ENCODE assay signal across 22 cellular contexts in genomic region chr5:65530904-65531303, GRCh38. TPM values are rescaled to one million over a fixed set of nuclear protein-coding genes. Genes with fewer than 3 reads are reported as not detected.
DNase-seq lines count a peak whose midpoint lies in the region; ATAC-seq, FAIRE-seq and TF ChIP-seq lines count a peak whose summit lies in the region.
"Had no signal": no experiment of that assay in that cellular context is flagged by ENCODE, and none has a peak within 500 bp of the region (broad histone marks: within the 10 kb centered on the region; RNA-seq: fewer than 3 reads in every experiment).

No MANE protein-coding gene starts in this region.

- peaks cover 5% of the 10 kb centered on the region for H3K4me1 Mint-ChIP-seq in MCF 10A (ENCODE audit: insufficient read depth, unreplicated experiment)
- H3K4me1 Mint-ChIP-seq: B cell had no signal

- 100% methylated on average over 1 of the region's 1 CpG for WGBS in GM12878 (ENCODE audit: insufficient coverage, insufficient replicate concordance, low lambda C conversion rate, missing lambda C conversion rate)

- no peak for DNase-seq in MCF 10A (ENCODE audit: unreplicated experiment)
- no peak for DNase-seq in breast epithelium (ENCODE audit: low spot score in 2 of 2)
- DNase-seq in GM12891 (ENCODE audit: insufficient read length, low spot score) = no peak
- DNase-seq in GM12878 (ENCODE audit: low read depth, low spot score) = no peak
- peak; percentile 50 for DNase-seq in osteoblast (ENCODE audit: insufficient read length, low spot score, missing footprints)
- no peak for DNase-seq in amniotic stem cell (lab: John Stamatoyannopoulos, UW)
- DNase-seq: AML-193; Caco-2; Calu3; CD4-positive, alpha-beta T cell; CD8-positive, alpha-beta T cell; DMS79 treated with DMSO at 0.1 percent for 48 hours; GF-D8 had no signal

- TF ChIP-seq POLR2A in breast epithelium (IDR thresholded peaks at IDR 0.05) = no peak
- no peak for TF ChIP-seq POLR2A in GM12891 (IDR thresholded peaks at IDR 0.05; ENCODE audit: low read depth, low read length)
- no peak for TF ChIP-seq POLR2A in GM12878 (IDR thresholded peaks at IDR 0.05; ENCODE audit: low read depth, low read length)

- no peaks in the 10 kb centered on the region for H3K9me3 Mint-ChIP-seq in MCF 10A (ENCODE audit: unreplicated experiment)
- H3K9me3 Mint-ChIP-seq: CD4-positive, alpha-beta T cell; CD8-positive, alpha-beta T cell had no signal

- no peak overlapping the region for H3K4me2 ChIP-seq in GM12878 (ENCODE audit: control insufficient read depth, insufficient read depth)
- H3K4me2 ChIP-seq in osteoblast (ENCODE audit: insufficient read depth, low read length) = no peak overlapping the region
- H3K4me2 ChIP-seq: A549; BLaER1 treated with 17β-estradiol and CSF1 and Interleukin-3, amounts not matched to agents 10 nM and 100 nM had no signal

- H3K9me3 ChIP-seq in breast epithelium (no peaks in the 10 kb centered on the region), GM12878 (replicated peaks; ENCODE audit: control insufficient read depth, insufficient read depth, low read length) (no peaks in the 10 kb centered on the region), osteoblast (ENCODE audit: low read depth, low read length) (no peaks in the 10 kb centered on the region)
- H3K9me3 ChIP-seq: A549; BLaER1 treated with 17β-estradiol and CSF1 and Interleukin-3, amounts not matched to agents 10 nM and 100 nM; Caco-2 had no signal

- POLR2A ChIA-PET in MCF 10A (lab: Yijun Ruan, JAX) = no interaction called here
- POLR2A ChIA-PET in GM12878 (lab: Charles Lee) = interaction anchor here (0.6 kb wide), 1 partner anchor 1535 kb away, joined by 3 read pairs; no protein-coding TSS in a partner anchor

- TF ChIP-seq EP300 in GM12878 (IDR thresholded peaks at IDR 0.05; ENCODE audit: borderline replicate concordance in 1 of 2, control insufficient read depth in 1 of 2, low read depth in 2 of 2, low read length in 2 of 2) = no peak

- H3K36me3 ChIP-seq in breast epithelium (no peaks in the 10 kb centered on the region), GM12878 (ENCODE audit: control insufficient read depth in 2 of 2, insufficient read depth in 2 of 2, low read length in 1 of 2) (no peaks in the 10 kb centered on the region; a peak in 1 of 4 replicates), osteoblast (ENCODE audit: insufficient read depth, low read length) (no peaks in the 10 kb centered on the region)

- CTCF ChIA-PET in MCF 10A (lab: Yijun Ruan, JAX) (interaction anchor here (0.6 kb wide), 2 partner anchors 13 to 166 kb away, joined by 3 to 7 read pairs; no protein-coding TSS in a partner anchor), GM12878 (lab: Yijun Ruan, JAX) (interaction anchor here (0.6 kb wide), 1 partner anchor 668 kb away, joined by 5 read pairs; no protein-coding TSS in a partner anchor)

- no peak overlapping the region for H3K4me3 ChIP-seq in breast epithelium
- no peak overlapping the region for H3K4me3 ChIP-seq in GM12878
- H3K4me3 ChIP-seq in osteoblast (ENCODE audit: insufficient read depth, low read length) = no peak overlapping the region
- H3K4me3 ChIP-seq: A549; BLaER1 treated with 17β-estradiol and CSF1 and Interleukin-3, amounts not matched to agents 10 nM and 100 nM had no signal

- no peak for TF ChIP-seq CTCF in MCF 10A (IDR thresholded peaks at IDR 0.05; ENCODE audit: unreplicated experiment)
- TF ChIP-seq CTCF in breast epithelium (IDR thresholded peaks at IDR 0.05) = no peak
- no peak for TF ChIP-seq CTCF in GM12878 (IDR thresholded peaks at IDR 0.05 in 2 of 3, conservative IDR thresholded peaks at IDR 0.05 in 1 of 3; ENCODE audit: control insufficient read depth in 2 of 3, extremely low read depth in 1 of 3, insufficient read depth in 1 of 3, low read depth in 3 of 3, low read length in 3 of 3)
- TF ChIP-seq CTCF in osteoblast (IDR thresholded peaks at IDR 0.05; ENCODE audit: extremely low read depth, low read depth, low read length) = no peak

- no peak for FAIRE-seq in GM12891 (lab: Jason Lieb, UNC)
- FAIRE-seq in GM12878 (lab: Jason Lieb, UNC) = peak; percentile 86
- FAIRE-seq: A549, D721Med, G401.6, GM19239 had no signal

- H3K9ac ChIP-seq in GM12878 (ENCODE audit: control insufficient read depth, insufficient read depth, low read length) = no peak overlapping the region
- H3K9ac ChIP-seq: BLaER1 treated with 17β-estradiol and CSF1 and Interleukin-3, amounts not matched to agents 10 nM and 100 nM had no signal

- H3K4me1 ChIP-seq in breast epithelium = no peaks in the 10 kb centered on the region
- H3K4me1 ChIP-seq in GM12878 (ENCODE audit: control insufficient read depth, insufficient read depth, low read length) = no peaks in the 10 kb centered on the region
- no peaks in the 10 kb centered on the region for H3K4me1 ChIP-seq in osteoblast (ENCODE audit: insufficient read depth, low read length)
- H3K4me1 ChIP-seq: A549; BLaER1 treated with 17β-estradiol and CSF1 and Interleukin-3, amounts not matched to agents 10 nM and 100 nM; Caco-2 had no signal

- SMC1A ChIA-PET in GM12878 (lab: Charles Lee; ENCODE audit: uncharacterized antibody, unreplicated experiment) = no interaction called here

- intact Hi-C loops in MCF 10A (cut with micrococcal nuclease) = no loop called here
- intact Hi-C loops in breast epithelium (cut with DNase I; ENCODE audit: low total_unique reads) = no loop called here
- intact Hi-C loops in GM12878 (cut with micrococcal nuclease; ENCODE audit: unreplicated experiment) = no loop called here

- no TSS peak for BruUV-seq in MCF 10A (replicated peaks; lab: Mats Ljungman, UMichigan)
- no TSS peak for BruUV-seq in GM12878 (replicated peaks; lab: Mats Ljungman, UMichigan)

- in situ Hi-C loops in GM12878 (cut with MboI) = no loop called here

- TF ChIP-seq RAD21 in GM12878 (IDR thresholded peaks at IDR 0.05; ENCODE audit: insufficient read depth, low read depth, low read length) = no peak

- H3K36me3 Mint-ChIP-seq in MCF 10A (ENCODE audit: insufficient read depth, unreplicated experiment) = peaks cover 8% of the 10 kb centered on the region

- no peak for ATAC-seq in GM12878
- ATAC-seq in HG02571 (IDR thresholded peaks at IDR 0.05; ENCODE audit: unreplicated experiment) = no peak
- ATAC-seq: A549; CD8-positive, alpha-beta T cell had no signal

- H3K27ac Mint-ChIP-seq in MCF 10A (ENCODE audit: low read depth, unreplicated experiment) = peak overlapping the region; percentile 78
- H3K27ac Mint-ChIP-seq: B cell; CD4-positive, alpha-beta T cell; CD8-positive, alpha-beta T cell had no signal

- H3K27me3 ChIP-seq in breast epithelium = no peaks in the 10 kb centered on the region
- H3K27me3 ChIP-seq in GM12878 (replicated peaks in 1 of 2; ENCODE audit: control insufficient read depth in 2 of 2, insufficient read depth in 2 of 2, low read length in 1 of 2) = no peaks in the 10 kb centered on the region
- no peaks in the 10 kb centered on the region for H3K27me3 ChIP-seq in osteoblast (ENCODE audit: insufficient read depth, low read length)
- H3K27me3 ChIP-seq: BLaER1 treated with 17β-estradiol and CSF1 and Interleukin-3, amounts not matched to agents 10 nM and 100 nM had no signal

- H2AFZ ChIP-seq in GM12878 (ENCODE audit: control insufficient read depth, low read depth, low read length) (no peak overlapping the region), osteoblast (ENCODE audit: low read length) (no peak overlapping the region)

- H3K27me3 Mint-ChIP-seq in MCF 10A (ENCODE audit: insufficient read depth, unreplicated experiment) = no peaks in the 10 kb centered on the region
- H3K27me3 Mint-ChIP-seq: B cell; CD4-positive, alpha-beta T cell had no signal

- H3K4me3 Mint-ChIP-seq in MCF 10A (ENCODE audit: unreplicated experiment) = no peak overlapping the region
- H3K4me3 Mint-ChIP-seq: B cell; CD4-positive, alpha-beta T cell; CD8-positive, alpha-beta T cell had no signal

- H4K20me1 ChIP-seq in GM12878 (ENCODE audit: control insufficient read depth, insufficient read depth) = no peaks in the 10 kb centered on the region
- H4K20me1 ChIP-seq in osteoblast (ENCODE audit: insufficient read depth, low read length) = no peaks in the 10 kb centered on the region
- H4K20me1 ChIP-seq: BLaER1 treated with 17β-estradiol and CSF1 and Interleukin-3, amounts not matched to agents 10 nM and 100 nM had no signal

- H3K79me2 ChIP-seq in GM12878 (ENCODE audit: control insufficient read depth, insufficient read depth, low read length) (no peaks in the 10 kb centered on the region), osteoblast (ENCODE audit: insufficient read depth, low read length) (no peaks in the 10 kb centered on the region)

- H3K27ac ChIP-seq in breast epithelium (no peak overlapping the region), GM12878 (ENCODE audit: control insufficient read depth, insufficient read depth) (no peak overlapping the region), osteoblast (ENCODE audit: low read depth, low read length) (no peak overlapping the region)
- H3K27ac ChIP-seq: 22Rv1; A549; BLaER1 treated with 17β-estradiol and CSF1 and Interleukin-3, amounts not matched to agents 10 nM and 100 nM; C4-2B had no signal

- RAD21 ChIA-PET in GM12878 (lab: Charles Lee; ENCODE audit: unreplicated experiment) = no interaction called here

RNA-seq across cellular contexts. Expression of gene CENPK, which starts 32.1 kb away (rescaled TPM):
- total RNA-seq in MCF 10A (2022) (11.2 and 15.3 TPM in 2 replicates), breast epithelium (1 to 10 TPM in 2 of 3 donors, under 1 TPM in 1; 0.98 to 2.5 (median 1.4) TPM), GM12878 (2014; rRNA removed) (29.5 and 38.4 TPM in 2 replicates), GM12878 (2014; rRNA removed; fragmentation: Illumina TruSeq; extraction: Trizol) (44.1 and 48.4 TPM in 2 replicates), GM12878 (2021) (25.7 and 32.0 TPM in 2 replicates), osteoblast (8.5 and 11.9 TPM in 2 replicates)
- polyA plus RNA-seq in GM12891 (2012; ENCODE audit: low read depth, missing spikeins) = 22.7 TPM
- 150 and 154 TPM in 2 replicates for total RNA-seq in GM12878 (2013; cell fraction: nucleolus; rRNA removed)
- 6.3 TPM for polyA plus RNA-seq in GM12878 (2011; ENCODE audit: low read depth)
- polyA plus RNA-seq in GM12878 (2011; rRNA removed) (38.5 and 68.3 TPM in 2 replicates), GM12878 (2014; fragmentation: Illumina TruSeq; extraction: Trizol) (42.3 and 49.3 TPM in 2 replicates), GM12878 (2014; fragmentation: Nextera tagmentation; extraction: Ambion mirVana) (10 to 100 TPM; 76.5 to 94.3 TPM), GM12878 (2014; rRNA removed) (25.0 and 30.1 TPM in 2 replicates), GM12878 (2016; fragmentation: Nextera tagmentation; extraction: Ambion mirVana) (10 to 100 TPM; 65.5 to 68.9 TPM)
- 7.4 and 9.9 TPM in 2 replicates for polyA plus RNA-seq in GM12878 (2011; cell fraction: cytosol; rRNA removed)
- 42.9 and 53.9 TPM in 2 replicates for polyA plus RNA-seq in GM12878 (2011; cell fraction: nucleus; rRNA removed)
- polyA plus RNA-seq in GM12878 (2012) = 13.7 and 18.9 TPM in 2 replicates
- polyA minus RNA-seq in GM12878 (2011; rRNA and poly(A)+ RNA removed) = 33.1 and 37.0 TPM in 2 replicates
- polyA minus RNA-seq in GM12878 (2011; cell fraction: cytosol; rRNA and poly(A)+ RNA removed) = 9.0 and 9.2 TPM in 2 replicates
- 60.3 and 98.2 TPM in 2 replicates for polyA minus RNA-seq in GM12878 (2011; cell fraction: nucleus; rRNA and poly(A)+ RNA removed)

RNA-seq across cellular contexts. Expression of gene PPWD1, which starts 32.2 kb away (rescaled TPM):
- total RNA-seq in MCF 10A (2022) (32.7 and 43.3 TPM in 2 replicates), breast epithelium (10 to 100 TPM; 59.6 to 71.0 (median 64.0) TPM), GM12878 (2014; rRNA removed) (33.0 and 39.9 TPM in 2 replicates), GM12878 (2014; rRNA removed; fragmentation: Illumina TruSeq; extraction: Trizol) (52.1 TPM in 2 replicates), GM12878 (2021) (28.6 and 31.1 TPM in 2 replicates), osteoblast (35.8 and 40.1 TPM in 2 replicates)
- polyA plus RNA-seq in GM12891 (2012; ENCODE audit: low read depth, missing spikeins) = 22.3 TPM
- 159 TPM in 2 replicates for total RNA-seq in GM12878 (2013; cell fraction: nucleolus; rRNA removed)
- polyA plus RNA-seq in GM12878 (2011; ENCODE audit: low read depth) = 22.5 TPM
- polyA plus RNA-seq in GM12878 (2011; rRNA removed) (18.0 and 31.1 TPM in 2 replicates), GM12878 (2014; fragmentation: Illumina TruSeq; extraction: Trizol) (52.2 and 63.3 TPM in 2 replicates), GM12878 (2014; fragmentation: Nextera tagmentation; extraction: Ambion mirVana) (10 to 100 TPM; 41.4 to 45.0 TPM), GM12878 (2014; rRNA removed) (31.3 and 35.0 TPM in 2 replicates), GM12878 (2016; fragmentation: Nextera tagmentation; extraction: Ambion mirVana) (10 to 100 TPM; 52.3 to 53.9 TPM)
- polyA plus RNA-seq in GM12878 (2011; cell fraction: cytosol; rRNA removed) = 3.9 and 6.5 TPM in 2 replicates
- polyA plus RNA-seq in GM12878 (2011; cell fraction: nucleus; rRNA removed) = 25.6 and 31.0 TPM in 2 replicates
- polyA plus RNA-seq in GM12878 (2012) = 30.7 and 32.5 TPM in 2 replicates
- 19.2 and 29.0 TPM in 2 replicates for polyA minus RNA-seq in GM12878 (2011; rRNA and poly(A)+ RNA removed)
- polyA minus RNA-seq in GM12878 (2011; cell fraction: cytosol; rRNA and poly(A)+ RNA removed) = 10.7 and 16.3 TPM in 2 replicates
- polyA minus RNA-seq in GM12878 (2011; cell fraction: nucleus; rRNA and poly(A)+ RNA removed) = 25.0 and 28.8 TPM in 2 replicates

RNA-seq across cellular contexts. Expression of gene ADAMTS6, which starts 49.2 kb away (rescaled TPM):
- 17.8 and 19.5 TPM in 2 replicates for total RNA-seq in MCF 10A (2022)
- 1 to 10 TPM; 1.4 to 6.0 (median 3.9) TPM for total RNA-seq in breast epithelium
- 2.3 TPM for polyA plus RNA-seq in GM12891 (2012; ENCODE audit: low read depth, missing spikeins)
- total RNA-seq in GM12878 (2013; cell fraction: nucleolus; rRNA removed) = 64.8 and 65.2 TPM in 2 replicates
- total RNA-seq in GM12878 (2014; rRNA removed) = 10.8 and 13.2 TPM in 2 replicates
- total RNA-seq in GM12878 (2014; rRNA removed; fragmentation: Illumina TruSeq; extraction: Trizol) = 12.0 and 12.3 TPM in 2 replicates
- total RNA-seq in GM12878 (2021) = 8.8 and 12.3 TPM in 2 replicates
- polyA plus RNA-seq in GM12878 (2011; ENCODE audit: low read depth) = 2.0 TPM
- polyA plus RNA-seq in GM12878 (2011; rRNA removed) = 11.7 and 14.2 TPM in 2 replicates
- 8.3 and 8.8 TPM in 2 replicates for polyA plus RNA-seq in GM12878 (2011; cell fraction: cytosol; rRNA removed)
- polyA plus RNA-seq in GM12878 (2011; cell fraction: nucleus; rRNA removed) = 36.8 and 51.9 TPM in 2 replicates
- polyA plus RNA-seq in GM12878 (2012) = 2.1 and 2.7 TPM in 2 replicates
- 5.2 and 8.3 TPM in 2 replicates for polyA plus RNA-seq in GM12878 (2014; fragmentation: Illumina TruSeq; extraction: Trizol)
- polyA plus RNA-seq in GM12878 (2014; fragmentation: Nextera tagmentation; extraction: Ambion mirVana) = 1 to 10 TPM; 1.1 to 1.2 TPM
- 7.8 and 8.4 TPM in 2 replicates for polyA plus RNA-seq in GM12878 (2014; rRNA removed)
- 1 to 10 TPM; 1.1 to 1.7 TPM for polyA plus RNA-seq in GM12878 (2016; fragmentation: Nextera tagmentation; extraction: Ambion mirVana)
- 51.5 and 72.1 TPM in 2 replicates for polyA minus RNA-seq in GM12878 (2011; rRNA and poly(A)+ RNA removed)
- 10.8 and 16.1 TPM in 2 replicates for polyA minus RNA-seq in GM12878 (2011; cell fraction: cytosol; rRNA and poly(A)+ RNA removed)
- 43.0 and 59.6 TPM in 2 replicates for polyA minus RNA-seq in GM12878 (2011; cell fraction: nucleus; rRNA and poly(A)+ RNA removed)
- 135 and 150 TPM in 2 replicates for total RNA-seq in osteoblast
